In the genomic region with DNA sequence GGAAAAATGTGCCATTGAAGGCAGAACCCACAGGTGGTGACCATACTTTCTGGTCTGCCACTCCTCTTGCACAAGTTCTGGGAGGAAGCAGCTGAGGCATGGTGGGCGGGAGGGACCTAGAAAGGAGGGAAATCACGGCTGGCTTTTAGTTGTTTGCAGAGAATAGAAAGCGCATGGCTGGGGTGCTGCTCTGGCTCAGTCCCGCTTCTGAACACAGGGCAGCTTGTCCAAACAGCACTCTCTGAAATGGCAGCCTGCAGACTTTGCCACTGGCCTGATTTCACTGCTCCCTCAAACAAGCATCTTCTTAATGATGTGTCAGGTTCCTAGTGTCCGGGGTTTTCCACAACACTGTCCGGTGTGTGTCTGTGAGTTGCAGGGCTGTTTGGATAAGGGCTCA, we compare ENCODE assay signal across 12 cellular contexts.
DNase-seq lines count a peak whose midpoint lies in the region; ATAC-seq and TF ChIP-seq lines count a peak whose summit lies in the region.
"Had no signal": no experiment of that assay in that cellular context is flagged by ENCODE, and none has a peak within 500 bp of the region (broad histone marks: within the 10 kb centered on the region; RNA-seq: fewer than 3 reads in every experiment).

No MANE protein-coding gene starts in this region.

- H3K27ac ChIP-seq in RWPE2 (ENCODE audit: poor library complexity, severe bottlenecking), result peak overlapping the region; percentile 84
- H3K27ac ChIP-seq in gastroesophageal sphincter, result peak overlapping the region; percentile 0 to 84 (median 80)
- H3K27ac ChIP-seq in sigmoid colon, result peak overlapping the region; percentile 60 to 81 (median 76)
- H3K27ac ChIP-seq: testis had no signal

- intact Hi-C loops in sigmoid colon (cut with DNase I), result no loop called here

- H3K27me3 ChIP-seq in RWPE2 (ENCODE audit: insufficient read depth, poor library complexity, severe bottlenecking), result no peaks in the 10 kb centered on the region
- H3K27me3 ChIP-seq in gastroesophageal sphincter, result no peaks in the 10 kb centered on the region
- no peaks in the 10 kb centered on the region for H3K27me3 ChIP-seq in sigmoid colon
- H3K27me3 ChIP-seq: MG63, testis had no signal

- H3K9me3 ChIP-seq in RWPE2 (ENCODE audit: severe bottlenecking), result no peaks in the 10 kb centered on the region
- no peaks in the 10 kb centered on the region for H3K9me3 ChIP-seq in gastroesophageal sphincter
- no peaks in the 10 kb centered on the region for H3K9me3 ChIP-seq in sigmoid colon
- H3K9me3 ChIP-seq: MG63, testis had no signal

- H3K4me1 ChIP-seq in RWPE2 (ENCODE audit: insufficient read depth, poor library complexity, severe bottlenecking) (peaks cover 48% of the 10 kb centered on the region), gastroesophageal sphincter (peaks cover 0 to 56% (median 37%) of the 10 kb centered on the region in 3 donors), sigmoid colon (peaks cover 0 to 61% (median 49%) of the 10 kb centered on the region in 4 donors)
- H3K4me1 ChIP-seq: testis had no signal

- DNase-seq in ELR (ENCODE audit: low read depth), result peak; percentile 61
- DNase-seq in RWPE2 (ENCODE audit: low spot score), result no peak
- DNase-seq in sigmoid colon, result no peak
- no peak for DNase-seq in COLO668 (lab: John Stamatoyannopoulos, UW; ENCODE audit: unreplicated experiment)
- no peak for DNase-seq in HuH-7.5 (ENCODE audit: low spot score)
- DNase-seq in DMS53 treated with DMSO at 0.1 percent for 48 hours (lab: John Stamatoyannopoulos, UW; ENCODE audit: unreplicated experiment), result no peak
- no peak for DNase-seq in stimulated activated CD4-positive, alpha-beta T cell treated with anti-CD3 and anti-CD28 coated beads, Interleukin-4, amount 100 ng/mL, for 24 hours
- DNase-seq: MG63; NCI-H82; stimulated activated CD4-positive, alpha-beta T cell treated with anti-CD3 and anti-CD28 coated beads, Interleukin-4, amount 100 ng/mL, for 1 hour; testis had no signal

- no peak overlapping the region for H3K4me3 ChIP-seq in RWPE2 (ENCODE audit: severe bottlenecking)
- H3K4me3 ChIP-seq in gastroesophageal sphincter, result no peak overlapping the region
- H3K4me3 ChIP-seq in sigmoid colon, result no peak overlapping the region
- H3K4me3 ChIP-seq: MG63, testis had no signal

- ATAC-seq in RWPE2 (ENCODE audit: low read depth) (no peak), gastroesophageal sphincter (peak; percentile 14)

- TF ChIP-seq EP300 in gastroesophageal sphincter (IDR thresholded peaks at IDR 0.05) (no peak), sigmoid colon (IDR thresholded peaks at IDR 0.05) (no peak)

- TF ChIP-seq CTCF in RWPE2 (IDR thresholded peaks at IDR 0.05; ENCODE audit: poor library complexity, severe bottlenecking) (no peak), gastroesophageal sphincter (IDR thresholded peaks at IDR 0.05) (no peak), sigmoid colon (IDR thresholded peaks at IDR 0.05) (no peak)

- 39% methylated on average over 4 of the region's 6 CpGs; no CpG with 5 or more reads in 1 of the 2 donors for WGBS in gastroesophageal sphincter (ENCODE audit: low coverage in 1 of 2), 2 donors
- WGBS in sigmoid colon, 2 donors, result 72 to 82% methylated on average over 6 of the region's 6 CpGs

- TF ChIP-seq POLR2A in gastroesophageal sphincter (IDR thresholded peaks at IDR 0.05) (no peak), sigmoid colon (IDR thresholded peaks at IDR 0.05) (no peak)

- H3K36me3 ChIP-seq in RWPE2 (ENCODE audit: low read depth) (peaks cover 67% of the 10 kb centered on the region), gastroesophageal sphincter (peaks cover 0 to 39% of the 10 kb centered on the region in 2 donors), sigmoid colon (peaks cover 0 to 20% (median 2%) of the 10 kb centered on the region in 4 donors)
